Comparison of ENCODE assay signal across 9 cellular contexts in genomic region chr14:52313903-52314481, GRCh38. TPM values are rescaled to one million over a fixed set of nuclear protein-coding genes. Genes with fewer than 3 reads are reported as not detected.
DNase-seq lines count a peak whose midpoint lies in the region; ATAC-seq and TF ChIP-seq lines count a peak whose summit lies in the region.
"Had no signal": no experiment of that assay in that cellular context is flagged by ENCODE, and none has a peak within 500 bp of the region (broad histone marks: within the 10 kb centered on the region; RNA-seq: fewer than 3 reads in every experiment).

A gene with protein sequence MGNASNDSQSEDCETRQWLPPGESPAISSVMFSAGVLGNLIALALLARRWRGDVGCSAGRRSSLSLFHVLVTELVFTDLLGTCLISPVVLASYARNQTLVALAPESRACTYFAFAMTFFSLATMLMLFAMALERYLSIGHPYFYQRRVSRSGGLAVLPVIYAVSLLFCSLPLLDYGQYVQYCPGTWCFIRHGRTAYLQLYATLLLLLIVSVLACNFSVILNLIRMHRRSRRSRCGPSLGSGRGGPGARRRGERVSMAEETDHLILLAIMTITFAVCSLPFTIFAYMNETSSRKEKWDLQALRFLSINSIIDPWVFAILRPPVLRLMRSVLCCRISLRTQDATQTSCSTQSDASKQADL (plus strand): TSS chr14:52314312. CDS start chr14:52314549, 237 bp downstream.

- DNase-seq in NCI-H1417 (lab: John Stamatoyannopoulos, UW) (peak in 2 of 3 experiments; percentile 93 to 94), NCI-H1417 treated with DMSO at 0.1 percent for 48 hours (lab: John Stamatoyannopoulos, UW) (no peak), RPMI7951 (ENCODE audit: low read depth) (peak; percentile 87), activated gamma-delta T cell treated with Interleukin-2 at 50 U/mL for 16 hours (peak; percentile 74), germinal center (ENCODE audit: low spot score) (peak; percentile 28), osteocyte (ENCODE audit: extremely low spot score, unreplicated experiment) (peak; percentile 88), thoracic aorta (ENCODE audit: low spot score) (peak; percentile 66)

- H3K27ac Mint-ChIP-seq in osteocyte (ENCODE audit: unreplicated experiment): no peak within 1 kb of the TSS

- TF ChIP-seq CTCF in osteocyte (IDR thresholded peaks at IDR 0.05) (no peak), thoracic aorta (IDR thresholded peaks at IDR 0.05) (no peak)

- H3K4me3 Mint-ChIP-seq in osteocyte (ENCODE audit: unreplicated experiment): peak within 1 kb of the TSS; percentile 88

- H3K4me3 ChIP-seq in thoracic aorta: peak within 1 kb of the TSS; percentile 76

- H3K9me3 ChIP-seq in thoracic aorta: no peaks in the 10 kb centered on the region

- peaks cover 5% of the 10 kb centered on the region for H3K27me3 Mint-ChIP-seq in osteocyte (ENCODE audit: unreplicated experiment)

- ATAC-seq in HG03095 (IDR thresholded peaks at IDR 0.05; ENCODE audit: unreplicated experiment) (peak; percentile 59), thoracic aorta (ENCODE audit: insufficient number of reproducible peaks, low FRiP score, low read depth) (no peak)

- H3K9me3 Mint-ChIP-seq in osteocyte (ENCODE audit: unreplicated experiment): no peaks in the 10 kb centered on the region

- peaks cover 19% of the 10 kb centered on the region for H3K4me1 Mint-ChIP-seq in osteocyte (ENCODE audit: unreplicated experiment)

- H3K4me1 ChIP-seq in thoracic aorta (ENCODE audit: control insufficient read depth in 1 of 2, low read depth in 2 of 2): peaks cover 0 to 22% of the 10 kb centered on the region in 2 donors

- no peaks in the 10 kb centered on the region for H3K36me3 Mint-ChIP-seq in osteocyte (ENCODE audit: unreplicated experiment)

- H3K36me3 ChIP-seq in thoracic aorta: no peaks in the 10 kb centered on the region

- H3K27me3 ChIP-seq in thoracic aorta (replicated peaks; ENCODE audit: insufficient read depth): no peaks in the 10 kb centered on the region

- H3K27ac ChIP-seq in thoracic aorta: no peak within 1 kb of the TSS
- H3K27ac ChIP-seq: C4-2B had no signal

RNA-seq across cellular contexts. Expression of the gene that starts here (rescaled TPM):
- 0.78 and 1.6 TPM in 2 replicates for total RNA-seq in RPMI7951 (2014; rRNA removed; shearing (Covaris generic))
- total RNA-seq in osteocyte (2.1 and 2.4 TPM in 2 replicates), thoracic aorta (1 to 10 TPM; 3.3 to 4.3 TPM)
